Comparison of ENCODE assay signal across 11 cellular contexts in genomic region chr7:92646966-92647625, GRCh38. TPM values are rescaled to one million over a fixed set of nuclear protein-coding genes. Genes with fewer than 3 reads are reported as not detected.
DNase-seq lines count a peak whose midpoint lies in the region; ATAC-seq and TF ChIP-seq lines count a peak whose summit lies in the region.
"Had no signal": no experiment of that assay in that cellular context is flagged by ENCODE, and none has a peak within 500 bp of the region (broad histone marks: within the 10 kb centered on the region; RNA-seq: fewer than 3 reads in every experiment).

No MANE protein-coding gene starts in this region.

- no peak overlapping the region for H2BK12ac ChIP-seq in mesenchymal stem cell (ENCODE audit: low read length in 2 of 2)

- no peak overlapping the region for H3K4me2 ChIP-seq in PC-9
- H3K4me2 ChIP-seq in mesenchymal stem cell (ENCODE audit: low read length, poor library complexity, severe bottlenecking) = no peak overlapping the region

- H3K9me2 ChIP-seq in PC-9 (ENCODE audit: insufficient read depth) = no peaks in the 10 kb centered on the region

- H3K4me3 ChIP-seq in PC-9 (no peak overlapping the region), mesenchymal stem cell (ENCODE audit: insufficient read depth in 1 of 2, low read depth in 1 of 2, low read length in 2 of 2) (no peak overlapping the region), right lobe of liver (no peak overlapping the region)
- H3K4me3 ChIP-seq: tibial artery had no signal

- H2BK5ac ChIP-seq in mesenchymal stem cell (ENCODE audit: low read depth, low read length, poor library complexity, severe bottlenecking) = no peak overlapping the region

- H3K27me3 ChIP-seq in PC-9 (ENCODE audit: insufficient read depth, low read depth) (no peaks in the 10 kb centered on the region), mesenchymal stem cell (ENCODE audit: control insufficient read depth in 1 of 2, insufficient read depth in 1 of 2, low read length in 2 of 2) (no peaks in the 10 kb centered on the region), right lobe of liver (no peaks in the 10 kb centered on the region)
- H3K27me3 ChIP-seq: tibial artery had no signal

- H3K79me2 ChIP-seq in PC-9 (ENCODE audit: low read depth) = peaks cover 6% of the 10 kb centered on the region; the same call in 1 of the 2 replicates

- H3K9me3 ChIP-seq in PC-9 (ENCODE audit: insufficient read depth, low read depth) (no peaks in the 10 kb centered on the region), mesenchymal stem cell (ENCODE audit: control insufficient read depth, low read length) (no peaks in the 10 kb centered on the region), right lobe of liver (no peaks in the 10 kb centered on the region)
- H3K9me3 ChIP-seq: tibial artery had no signal

- no peak overlapping the region for H4K91ac ChIP-seq in mesenchymal stem cell (ENCODE audit: low read length)

- CTCF ChIA-PET in PC-9 (lab: Charles Lee) = no interaction called here

- no TSS peak for BruUV-seq in PC-9 (replicated peaks; lab: Mats Ljungman, UMichigan)

- no peak overlapping the region for H2BK120ac ChIP-seq in mesenchymal stem cell (ENCODE audit: low read depth, low read length)

- H2AFZ ChIP-seq in PC-9 = no peak overlapping the region
- H2AFZ ChIP-seq in mesenchymal stem cell (ENCODE audit: low read depth, low read length) = no peak overlapping the region

- 91% methylated on average over 3 of the region's 5 CpGs for WGBS in mesenchymal stem cell
- 66% methylated on average over 4 of the region's 5 CpGs for WGBS in right lobe of liver (ENCODE audit: insufficient coverage, low coverage, low lambda C conversion rate, missing lambda C conversion rate)

- H3K27ac ChIP-seq in PC-9 (peak overlapping the region; percentile 65), mesenchymal stem cell (ENCODE audit: low read length, poor library complexity, severe bottlenecking) (peak overlapping the region; percentile 33), right lobe of liver (no peak overlapping the region)
- H3K27ac ChIP-seq: tibial artery had no signal

- H3K9ac ChIP-seq in mesenchymal stem cell (ENCODE audit: low read length) = no peak overlapping the region

- no peak overlapping the region for H3K18ac ChIP-seq in mesenchymal stem cell (ENCODE audit: low read depth in 1 of 2, low read length in 2 of 2)

- H4K20me1 ChIP-seq in PC-9 (ENCODE audit: insufficient read depth) = 0 out of 2 replicates have a peak, but pooled peaks cover 6% of the 10 kb centered on the region

- H2BK15ac ChIP-seq in mesenchymal stem cell (ENCODE audit: low read depth, poor library complexity, severe bottlenecking) = no peak overlapping the region

- POLR2A ChIA-PET in PC-9 (lab: Charles Lee; ENCODE audit: unreplicated experiment) = no interaction called here

- H3K36me3 ChIP-seq in PC-9 (ENCODE audit: low read depth) (no peaks in the 10 kb centered on the region), mesenchymal stem cell (ENCODE audit: control insufficient read depth in 1 of 2, insufficient read depth in 2 of 2, low read depth in 1 of 2, low read length in 2 of 2) (no peaks in the 10 kb centered on the region), right lobe of liver (no peaks in the 10 kb centered on the region)
- H3K36me3 ChIP-seq: tibial artery had no signal

- no peak overlapping the region for H3K4ac ChIP-seq in mesenchymal stem cell (ENCODE audit: low read depth in 1 of 2, low read length in 2 of 2)

- no peak overlapping the region for H3K14ac ChIP-seq in mesenchymal stem cell (ENCODE audit: low read length in 2 of 2)

- H3K79me1 ChIP-seq in mesenchymal stem cell (replicated peaks; ENCODE audit: low read length, poor library complexity, severe bottlenecking) = peaks cover 15% of the 10 kb centered on the region

- DNase-seq in PC-9 (no peak), mesenchymal stem cell (no peak), T1000 (lab: John Stamatoyannopoulos, UW) (no peak), right lobe of liver (no peak), cerebellum (ENCODE audit: low spot score) (no peak), COLO829 (ENCODE audit: low spot score) (no peak)
- DNase-seq: cortex of kidney, SHP77, tibial artery had no signal

- no peak overlapping the region for H2AK5ac ChIP-seq in mesenchymal stem cell (ENCODE audit: low read length, severe bottlenecking)

- H3K23ac ChIP-seq in mesenchymal stem cell (ENCODE audit: low read length in 2 of 2) = no peak overlapping the region

- ATAC-seq in GM18867 (IDR thresholded peaks at IDR 0.05; ENCODE audit: unreplicated experiment) = peak; percentile 33
- peak; percentile 32 for ATAC-seq in HG02610 (IDR thresholded peaks at IDR 0.05; ENCODE audit: unreplicated experiment)
- no peak for ATAC-seq in right lobe of liver

- TF ChIP-seq CTCF in PC-9 (conservative IDR thresholded peaks at IDR 0.05) (no peak), right lobe of liver (IDR thresholded peaks at IDR 0.05) (no peak)

- H3F3A ChIP-seq in PC-9 (ENCODE audit: insufficient read depth, low read depth) = peaks cover 17% of the 10 kb centered on the region; the same call in 1 of the 2 replicates

- no peak overlapping the region for H4K8ac ChIP-seq in mesenchymal stem cell (ENCODE audit: low read length)

- no peak for TF ChIP-seq POLR2A in right lobe of liver (IDR thresholded peaks at IDR 0.05)

- intact Hi-C loops in PC-9 (cut with micrococcal nuclease; ENCODE audit: unreplicated experiment) = no loop called here
- intact Hi-C loops in right lobe of liver (cut with DNase I) = no loop called here

- H3K4me1 ChIP-seq in PC-9 (replicated peaks; ENCODE audit: insufficient read depth) (peaks cover 22% of the 10 kb centered on the region), mesenchymal stem cell (ENCODE audit: control insufficient read depth, insufficient read depth, low read depth, low read length) (peaks cover 13% of the 10 kb centered on the region), right lobe of liver (no peaks in the 10 kb centered on the region)

RNA-seq across cellular contexts. Expression of gene FAM133B, which starts 56.9 kb away (rescaled TPM):
- total RNA-seq in PC-9 (2021) = 33.7 TPM in 2 replicates
- 38.9 TPM for polyA plus RNA-seq in mesenchymal stem cell (2013, experiment 1 of 2)
- polyA plus RNA-seq in mesenchymal stem cell (2013, experiment 2 of 2) = 43.0 TPM
- 10 to 100 TPM in 3 of 6 experiments, 1 to 10 TPM in 3; 8.6 to 11.6 (median 9.7) TPM for total RNA-seq in right lobe of liver
- total RNA-seq in cerebellum = 39.9 TPM

Comparison
In these comparisons a context has a peak if more than half of its experiments do, and no peak if none do; other contexts are left out.
1. ATAC-seq: peak in GM18867 (single experiment) and HG02610 (single experiment); none in right lobe of liver (0 of 4).
2. H3K27ac ChIP-seq: peak in PC-9 (single experiment) and mesenchymal stem cell (single experiment); none in right lobe of liver (0 of 3).